Comparison of ENCODE assay signal across 8 cellular contexts in the genomic region with DNA sequence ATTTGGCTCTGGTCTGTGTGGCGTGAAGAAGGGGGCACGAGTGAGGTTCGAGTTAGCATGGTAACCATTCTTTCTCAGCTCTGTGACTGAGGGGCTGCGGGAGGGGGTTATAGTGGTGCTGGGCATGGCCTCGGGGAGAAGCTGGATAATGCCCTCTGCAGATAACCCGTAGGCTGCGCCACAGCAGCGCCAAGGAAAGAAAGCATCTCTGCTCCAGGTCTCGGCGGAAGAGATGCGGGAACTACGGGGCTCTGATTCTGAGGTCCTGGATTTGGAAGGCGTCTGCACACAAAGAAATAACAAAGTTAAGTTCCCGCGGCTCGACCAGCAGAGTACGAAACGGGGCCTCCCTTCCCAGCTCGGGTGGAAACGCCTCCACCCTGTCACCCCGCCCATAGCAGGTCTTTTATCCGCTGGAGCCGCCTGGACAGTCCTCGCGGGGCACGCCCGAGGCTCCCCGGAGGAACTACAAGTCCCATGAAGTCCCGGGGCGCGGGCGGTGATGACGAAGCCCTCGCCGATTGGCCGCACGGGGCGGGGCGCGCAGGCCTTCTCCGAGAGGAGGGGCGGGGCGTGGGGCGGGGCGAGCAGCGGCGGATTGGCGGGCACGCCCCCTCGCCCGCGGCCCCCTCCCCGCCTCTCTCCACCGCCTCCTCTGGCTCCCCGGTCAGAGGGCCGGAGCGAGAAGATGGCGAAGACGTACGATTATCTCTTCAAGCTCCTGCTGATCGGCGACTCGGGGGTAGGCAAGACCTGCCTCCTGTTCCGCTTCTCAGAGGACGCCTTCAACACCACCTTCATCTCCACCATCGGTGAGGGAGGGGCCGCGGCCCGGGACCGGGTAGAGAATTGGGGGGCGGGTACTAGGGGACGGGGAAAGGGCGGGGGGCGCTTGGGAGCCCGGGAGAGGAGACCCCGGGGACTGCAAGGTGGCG. TPM values are rescaled to one million over a fixed set of nuclear protein-coding genes. Genes with fewer than 3 reads are reported as not detected.
DNase-seq lines count a peak whose midpoint lies in the region; ATAC-seq lines count a peak whose summit lies in the region.

A gene (plus strand): TSS at position 670 of the 935 bp plus-strand sequence. CDS start 19 bp downstream, at position 689.

- DNase-seq in COLO668 (lab: John Stamatoyannopoulos, UW; ENCODE audit: unreplicated experiment) (peak; percentile 98), HS-27A (ENCODE audit: low read depth) (peak; percentile 91), lung microvascular endothelial cell (ENCODE audit: low read depth in 2 of 2) (peak; percentile 96 to 97)
- peak; percentile 98 for DNase-seq in NK-92 treated with Interleukin-12 subunit alpha and Interleukin-12 subunit beta, amount 100 ng/mL, for 24 hours (lab: John Stamatoyannopoulos, UW)
- peak; percentile 97 for DNase-seq in effector CD8-positive, alpha-beta T cell (lab: John Stamatoyannopoulos, UW)
- peak; percentile 98 to 99 (median 98) for DNase-seq in stimulated activated CD4-positive, alpha-beta T cell treated with anti-CD3 and anti-CD28 coated beads, TNF-alpha, amount 100 ng/mL, for 4 hours (ENCODE audit: low read depth in 3 of 3)

- CTCF ChIA-PET in activated CD8-positive, alpha-beta memory T cell treated with anti-CD3 and anti-CD28 coated beads for 36 hours (lab: Charles Lee): no interaction called here

- peak; percentile 72 for ATAC-seq in GM19467 (IDR thresholded peaks at IDR 0.05; ENCODE audit: unreplicated experiment)

- POLR2A ChIA-PET in activated CD8-positive, alpha-beta memory T cell treated with anti-CD3 and anti-CD28 coated beads for 36 hours (lab: Charles Lee): interaction anchor here (0.6 to 1.0 kb wide), 2 partner anchors 14 to 32 kb away, joined by 3 to 4 read pairs; a partner anchor contains a TSS

RNA-seq across cellular contexts. Expression of the gene that starts here (rescaled TPM):
- total RNA-seq in activated CD8-positive, alpha-beta memory T cell treated with anti-CD3 and anti-CD28 coated beads for 36 hours: 100 to 1,000 TPM; 156 to 165 TPM
- 47.7 and 54.6 TPM in 2 replicates for total RNA-seq in lung microvascular endothelial cell

Comparison
In these comparisons a context has a peak if more than half of its experiments do, and no peak if none do; other contexts are left out.
1. Peak in every context shown above with its lines: DNase-seq and ATAC-seq.